In genomic region chr2:38654495-38655381, GRCh38 we compare ENCODE assay signal across 14 cellular contexts. TPM values are rescaled to one million over a fixed set of nuclear protein-coding genes. Genes with fewer than 3 reads are reported as not detected.
DNase-seq lines count a peak whose midpoint lies in the region; ATAC-seq and TF ChIP-seq lines count a peak whose summit lies in the region.
"Had no signal": no experiment of that assay in that cellular context is flagged by ENCODE, and none has a peak within 500 bp of the region (broad histone marks: within the 10 kb centered on the region; RNA-seq: fewer than 3 reads in every experiment).

No MANE protein-coding gene starts in this region.

- H3K23ac ChIP-seq in mesenchymal stem cell (ENCODE audit: low read length in 2 of 2) = no peak overlapping the region

- H3K27ac ChIP-seq in CD4-positive, CD25-positive, alpha-beta regulatory T cell (ENCODE audit: insufficient read depth, low read length, poor library complexity, severe bottlenecking) = peak overlapping the region; percentile 77
- H3K27ac ChIP-seq in HL-60 (replicated peaks) = peak overlapping the region; percentile 71
- H3K27ac ChIP-seq in mesenchymal stem cell (ENCODE audit: low read length, poor library complexity, severe bottlenecking) = no peak overlapping the region

- H2BK120ac ChIP-seq in mesenchymal stem cell (ENCODE audit: low read depth, low read length) = no peak overlapping the region

- no peak for ATAC-seq in CD4-positive, CD25-positive, alpha-beta regulatory T cell (ENCODE audit: low read depth in 2 of 2)
- no peak for ATAC-seq in activated CD8-positive, alpha-beta T cell treated with anti-CD3 and anti-CD28 coated beads, Interleukin-2, amount 10 ng/mL, durations not matched to agents 7 days and 5 days
- ATAC-seq in mucosa of descending colon (peak; percentile 5), HG03175 (IDR thresholded peaks at IDR 0.05; ENCODE audit: unreplicated experiment) (no peak)

- POLR2A ChIA-PET in activated CD8-positive, alpha-beta T cell treated with anti-CD3 and anti-CD28 coated beads, Interleukin-2, amount 10 ng/mL, durations not matched to agents 7 days and 5 days (lab: Charles Lee) = interaction anchor here (1.2 to 4.4 kb wide), 7 partner anchors 7 to 96 kb away, joined by 4 to 73 read pairs (median 20); partner anchors contain the start of genes GALM, HNRNPLL and SRSF7

- H3K4ac ChIP-seq in mesenchymal stem cell (ENCODE audit: low read depth in 1 of 2, low read length in 2 of 2) = no peak overlapping the region

- H3K27me3 ChIP-seq in CD4-positive, CD25-positive, alpha-beta regulatory T cell (ENCODE audit: control insufficient read depth, insufficient read depth, low read length) = no peaks in the 10 kb centered on the region
- no peaks in the 10 kb centered on the region for H3K27me3 ChIP-seq in HL-60 (ENCODE audit: insufficient read depth, poor library complexity, severe bottlenecking)
- peaks cover 10 to 16% of the 10 kb centered on the region in 2 experiments for H3K27me3 ChIP-seq in mesenchymal stem cell (ENCODE audit: control insufficient read depth in 1 of 2, insufficient read depth in 1 of 2, low read length in 2 of 2)

- peaks cover 31 to 60% (median 39%) of the 10 kb centered on the region in 4 donors for H3K4me1 Mint-ChIP-seq in CD4-positive, CD25-positive, alpha-beta regulatory T cell
- peaks cover 64% of the 10 kb centered on the region for H3K4me1 Mint-ChIP-seq in activated CD8-positive, alpha-beta T cell treated with anti-CD3 and anti-CD28 coated beads, Interleukin-2, amount 10 ng/mL, durations not matched to agents 7 days and 5 days (ENCODE audit: low read depth)
- H3K4me1 Mint-ChIP-seq: nephron had no signal

- no peak overlapping the region for H2AK5ac ChIP-seq in mesenchymal stem cell (ENCODE audit: low read length, severe bottlenecking)

- no peak overlapping the region for H4K91ac ChIP-seq in mesenchymal stem cell (ENCODE audit: low read length)

- H3K36me3 ChIP-seq in CD4-positive, CD25-positive, alpha-beta regulatory T cell (ENCODE audit: control insufficient read depth, insufficient read depth, low read length) = no peaks in the 10 kb centered on the region
- H3K36me3 ChIP-seq in mucosa of descending colon (ENCODE audit: low read depth) (no peaks in the 10 kb centered on the region), mesenchymal stem cell (ENCODE audit: control insufficient read depth in 1 of 2, insufficient read depth in 2 of 2, low read depth in 1 of 2, low read length in 2 of 2) (no peaks in the 10 kb centered on the region)

- H3K4me1 ChIP-seq in CD4-positive, CD25-positive, alpha-beta regulatory T cell (ENCODE audit: control insufficient read depth, insufficient read depth, low read length, poor library complexity, severe bottlenecking) = peaks cover 38% of the 10 kb centered on the region
- H3K4me1 ChIP-seq in mucosa of descending colon (ENCODE audit: low read depth) = no peaks in the 10 kb centered on the region
- H3K4me1 ChIP-seq in mesenchymal stem cell (ENCODE audit: control insufficient read depth, insufficient read depth, low read depth, low read length) = peaks cover 2% of the 10 kb centered on the region

- no peak overlapping the region for H2BK12ac ChIP-seq in mesenchymal stem cell (ENCODE audit: low read length in 2 of 2)

- no peak overlapping the region for H3K4me3 ChIP-seq in CD4-positive, CD25-positive, alpha-beta regulatory T cell (ENCODE audit: low read depth, low read length)
- H3K4me3 ChIP-seq in HL-60 (replicated peaks; ENCODE audit: insufficient read depth, low read length) (no peak overlapping the region), mucosa of descending colon (no peak overlapping the region), mesenchymal stem cell (ENCODE audit: insufficient read depth in 1 of 2, low read depth in 1 of 2, low read length in 2 of 2) (no peak overlapping the region)

- peak overlapping the region in 3 of 4 donors; percentile 61 to 79 (median 64) for H3K4me3 Mint-ChIP-seq in CD4-positive, CD25-positive, alpha-beta regulatory T cell
- no peak overlapping the region for H3K4me3 Mint-ChIP-seq in activated CD8-positive, alpha-beta T cell treated with anti-CD3 and anti-CD28 coated beads, Interleukin-2, amount 10 ng/mL, durations not matched to agents 7 days and 5 days
- H3K4me3 Mint-ChIP-seq: nephron had no signal

- H3K27me3 Mint-ChIP-seq in CD4-positive, CD25-positive, alpha-beta regulatory T cell = no peaks in the 10 kb centered on the region
- H3K27me3 Mint-ChIP-seq in activated CD8-positive, alpha-beta T cell treated with anti-CD3 and anti-CD28 coated beads, Interleukin-2, amount 10 ng/mL, durations not matched to agents 7 days and 5 days (ENCODE audit: low read depth) = no peaks in the 10 kb centered on the region

- H3K14ac ChIP-seq in mesenchymal stem cell (ENCODE audit: low read length in 2 of 2) = no peak overlapping the region

- H3K9me3 ChIP-seq in CD4-positive, CD25-positive, alpha-beta regulatory T cell (ENCODE audit: control insufficient read depth in 2 of 2, low read length in 2 of 2) = no peaks in the 10 kb centered on the region
- no peaks in the 10 kb centered on the region for H3K9me3 ChIP-seq in mucosa of descending colon
- H3K9me3 ChIP-seq in mesenchymal stem cell (ENCODE audit: control insufficient read depth, low read length) = no peaks in the 10 kb centered on the region

- H3K18ac ChIP-seq in mesenchymal stem cell (ENCODE audit: low read depth in 1 of 2, low read length in 2 of 2) = no peak overlapping the region

- no peak overlapping the region for H3K9ac ChIP-seq in mesenchymal stem cell (ENCODE audit: low read length)

- H3K4me2 ChIP-seq in mesenchymal stem cell (ENCODE audit: low read length, poor library complexity, severe bottlenecking) = no peak overlapping the region

- no peak overlapping the region for H4K8ac ChIP-seq in mesenchymal stem cell (ENCODE audit: low read length)

- no peak overlapping the region for H2BK5ac ChIP-seq in mesenchymal stem cell (ENCODE audit: low read depth, low read length, poor library complexity, severe bottlenecking)

- intact Hi-C loops in mucosa of descending colon (cut with DNase I, micrococcal nuclease) = no loop called here

- H3K9me3 Mint-ChIP-seq in CD4-positive, CD25-positive, alpha-beta regulatory T cell = peaks cover 0 to 2% (median 0%) of the 10 kb centered on the region in 7 donors
- H3K9me3 Mint-ChIP-seq in activated CD8-positive, alpha-beta T cell treated with anti-CD3 and anti-CD28 coated beads, Interleukin-2, amount 10 ng/mL, durations not matched to agents 7 days and 5 days (ENCODE audit: insufficient read depth) = no peaks in the 10 kb centered on the region
- H3K9me3 Mint-ChIP-seq: nephron had no signal

- no peak overlapping the region for H2BK15ac ChIP-seq in mesenchymal stem cell (ENCODE audit: low read depth, poor library complexity, severe bottlenecking)

- WGBS in mesenchymal stem cell = 89% methylated on average over 12 of the region's 14 CpGs

- CTCF ChIA-PET in activated CD8-positive, alpha-beta T cell treated with anti-CD3 and anti-CD28 coated beads, Interleukin-2, amount 10 ng/mL, durations not matched to agents 7 days and 5 days (lab: Charles Lee) = interaction anchor here (1.3 to 4.7 kb wide), 7 partner anchors 9 to 68 kb away, joined by 6 to 76 read pairs (median 13); partner anchors contain the start of genes GALM and HNRNPLL

- no peaks in the 10 kb centered on the region for H3K36me3 Mint-ChIP-seq in CD4-positive, CD25-positive, alpha-beta regulatory T cell
- peaks cover 6% of the 10 kb centered on the region for H3K36me3 Mint-ChIP-seq in activated CD8-positive, alpha-beta T cell treated with anti-CD3 and anti-CD28 coated beads, Interleukin-2, amount 10 ng/mL, durations not matched to agents 7 days and 5 days (ENCODE audit: low read depth)

- H2AFZ ChIP-seq in mesenchymal stem cell (ENCODE audit: low read depth, low read length) = no peak overlapping the region

- H3K27ac Mint-ChIP-seq in CD4-positive, CD25-positive, alpha-beta regulatory T cell = peak overlapping the region; percentile 85 to 92 (median 86)
- peak overlapping the region; percentile 92 for H3K27ac Mint-ChIP-seq in activated CD8-positive, alpha-beta T cell treated with anti-CD3 and anti-CD28 coated beads, Interleukin-2, amount 10 ng/mL, durations not matched to agents 7 days and 5 days
- H3K27ac Mint-ChIP-seq: nephron had no signal

- H3K79me1 ChIP-seq in mesenchymal stem cell (replicated peaks; ENCODE audit: low read length, poor library complexity, severe bottlenecking) = no peaks in the 10 kb centered on the region

- TF ChIP-seq CTCF in HL-60 (IDR thresholded peaks at IDR 0.05; ENCODE audit: insufficient read depth, low read length) = no peak
- no peak for TF ChIP-seq CTCF in mucosa of descending colon (IDR thresholded peaks at IDR 0.05)

- DNase-seq in CD4-positive, CD25-positive, alpha-beta regulatory T cell = no peak
- peak in 1 of 2 experiments; percentile 49 for DNase-seq in HL-60 (ENCODE audit: low read depth in 1 of 2, low spot score in 1 of 2)
- no peak for DNase-seq in activated CD8-positive, alpha-beta T cell treated with anti-CD3 and anti-CD28 coated beads, Interleukin-2, amount 10 ng/mL, durations not matched to agents 7 days and 5 days
- no peak for DNase-seq in mucosa of descending colon
- no peak for DNase-seq in globus pallidus (ENCODE audit: low spot score)
- DNase-seq in DMS114 treated with DMSO at 0.1 percent for 48 hours (lab: John Stamatoyannopoulos, UW; ENCODE audit: unreplicated experiment) = no peak
- no peak for DNase-seq in mesenchymal stem cell
- DNase-seq: Calu3; HCEC 1CT; KBM-7; NCI-H2081 treated with DMSO at 0.1 percent for 48 hours; stimulated activated CD4-positive, alpha-beta T cell treated with anti-CD3 and anti-CD28 coated beads, Interleukin-15, amount 100 ng/mL, for 24 hours had no signal

RNA-seq across cellular contexts. Expression of gene GALM, which starts 11.2 kb away (rescaled TPM):
- total RNA-seq in CD4-positive, CD25-positive, alpha-beta regulatory T cell = 46.8 TPM
- 10 to 100 TPM; 47.5 to 75.2 (median 51.4) TPM for polyA plus RNA-seq in CD4-positive, CD25-positive, alpha-beta regulatory T cell
- total RNA-seq in activated CD8-positive, alpha-beta T cell treated with anti-CD3 and anti-CD28 coated beads, Interleukin-2, amount 10 ng/mL, durations not matched to agents 7 days and 5 days = 10 to 100 TPM; 27.6 TPM
- 10 to 100 TPM; 27.0 to 62.7 (median 58.0) TPM for total RNA-seq in mucosa of descending colon
- polyA plus RNA-seq in mesenchymal stem cell (2013, experiment 1 of 2) = 10.1 TPM
- polyA plus RNA-seq in mesenchymal stem cell (2013, experiment 2 of 2) = 10.3 TPM

RNA-seq across cellular contexts. Expression of gene HNRNPLL, which starts 52.0 kb away (rescaled TPM):
- total RNA-seq in CD4-positive, CD25-positive, alpha-beta regulatory T cell = 124 TPM
- polyA plus RNA-seq in CD4-positive, CD25-positive, alpha-beta regulatory T cell = 10 to 100 TPM; 59.6 to 81.3 (median 69.9) TPM
- 10 to 100 TPM; 46.5 to 46.6 TPM for total RNA-seq in activated CD8-positive, alpha-beta T cell treated with anti-CD3 and anti-CD28 coated beads, Interleukin-2, amount 10 ng/mL, durations not matched to agents 7 days and 5 days
- 10 to 100 TPM; 45.5 to 68.2 (median 49.6) TPM for total RNA-seq in mucosa of descending colon
- 23.5 TPM for polyA plus RNA-seq in mesenchymal stem cell (2013, experiment 1 of 2)
- 24.4 TPM for polyA plus RNA-seq in mesenchymal stem cell (2013, experiment 2 of 2)
